17 cellular contexts compared by ENCODE assay signal in the genomic region with DNA sequence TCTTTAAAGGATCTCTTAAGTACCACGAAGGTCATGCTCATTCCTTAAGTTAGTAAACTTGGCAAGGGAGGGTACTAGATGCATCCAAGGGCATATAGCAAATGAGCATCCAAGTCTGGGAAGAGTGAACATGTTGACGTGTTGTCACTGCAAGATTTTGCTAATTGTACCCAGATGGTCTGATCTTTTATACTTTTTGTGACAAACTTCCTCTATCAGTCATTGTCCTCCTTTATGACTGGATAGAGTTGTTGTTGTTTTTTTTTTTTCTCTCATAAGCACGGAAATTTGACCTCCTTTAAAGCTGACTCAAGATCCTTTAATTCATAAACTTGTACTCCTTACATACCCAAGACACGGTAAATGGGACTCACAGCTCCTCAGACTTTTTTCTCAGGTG.
"Had no signal": no experiment of that assay in that cellular context is flagged by ENCODE, and none has a peak within 500 bp of the region (broad histone marks: within the 10 kb centered on the region; RNA-seq: fewer than 3 reads in every experiment).

No MANE protein-coding gene starts in this region.

- ATAC-seq: activated CD4-positive, CD25-positive, alpha-beta regulatory T cell treated with anti-CD3 and anti-CD28 coated beads, Interleukin-2, amount 50 U/mL, for 24 hours; esophagus mucosa; left lung; stimulated activated memory B cell treated with anti-CD40 and anti-IgM and Interleukin-4, amounts not matched to agents 10 μg/mL and 1 μg/mL and 100 μg/mL, for 72 hours; T-cell had no signal

- H3K4me1 ChIP-seq: adrenal gland, left lung, parathyroid adenoma had no signal

- H3K27me3 ChIP-seq: adrenal gland, cardiac muscle cell, left lung, neutrophil, transverse colon had no signal

- DNase-seq: activated naive CD4-positive, alpha-beta T cell treated with anti-CD3 and anti-CD28 coated beads for 36 hours; adrenal gland; islet precursor cell; left lung; mammary epithelial cell; naive B cell; stimulated activated CD4-positive, alpha-beta T cell treated with anti-CD3 and anti-CD28 coated beads, Interleukin-2, amount 100 ng/mL, for 48 hours; substantia nigra; T-cell; T-helper 9 cell; transverse colon had no signal

- H3K27ac ChIP-seq: adrenal gland, cardiac muscle cell, left lung, neutrophil, parathyroid adenoma, transverse colon had no signal

- H3K9ac ChIP-seq: parathyroid adenoma had no signal

- H2AFZ ChIP-seq: parathyroid adenoma had no signal

- H3K79me2 ChIP-seq: parathyroid adenoma had no signal

- H3K9me3 ChIP-seq: adrenal gland, left lung, neutrophil, transverse colon had no signal

- H3K36me3 ChIP-seq: adrenal gland, cardiac muscle cell, left lung, neutrophil, transverse colon had no signal

- H3K4me3 ChIP-seq: adrenal gland, cardiac muscle cell, left lung, transverse colon had no signal
